In the genomic region with DNA sequence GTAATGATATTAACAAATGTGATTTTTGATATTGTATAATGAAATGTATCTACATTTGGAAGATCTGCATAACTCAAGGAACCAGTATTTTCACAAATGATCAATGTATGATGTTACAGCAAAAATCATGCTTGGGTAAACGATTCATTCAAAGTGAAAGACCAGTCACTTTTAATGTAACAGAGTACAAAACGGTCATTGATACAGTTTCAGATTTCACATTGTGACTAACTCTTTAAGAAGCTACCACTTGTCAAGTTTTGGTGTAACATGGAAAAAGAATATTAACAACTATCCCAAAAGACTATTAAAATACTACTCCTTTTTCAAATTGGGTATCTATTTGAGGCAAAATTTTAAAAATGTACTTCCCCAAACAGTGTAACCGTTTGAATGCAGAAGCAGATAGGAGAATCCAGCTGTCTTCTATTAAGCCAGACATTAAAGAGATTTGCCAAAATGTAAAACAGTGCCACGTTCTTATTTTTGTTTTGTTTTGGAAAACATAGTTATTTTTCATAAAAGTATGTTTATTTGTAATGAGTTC, we compare ENCODE assay signal across 1 cellular context.
TF ChIP-seq lines count a peak whose summit lies in the region.

No MANE protein-coding gene starts in this region.

TF ChIP-seq in GM12878, 131 proteins besides CTCF, POLR2A, EP300 and RAD21:
- TF ChIP-seq ATF7 (IDR thresholded peaks at IDR 0.05; ENCODE audit: low read depth) (0 out of 2 replicates have a peak, but pooled peaks have one; percentile 25), POLR2AphosphoS2 (IDR thresholded peaks at IDR 0.05; ENCODE audit: low read depth, low read length) (no peak)
- TF ChIP-seq, protein P1, sequence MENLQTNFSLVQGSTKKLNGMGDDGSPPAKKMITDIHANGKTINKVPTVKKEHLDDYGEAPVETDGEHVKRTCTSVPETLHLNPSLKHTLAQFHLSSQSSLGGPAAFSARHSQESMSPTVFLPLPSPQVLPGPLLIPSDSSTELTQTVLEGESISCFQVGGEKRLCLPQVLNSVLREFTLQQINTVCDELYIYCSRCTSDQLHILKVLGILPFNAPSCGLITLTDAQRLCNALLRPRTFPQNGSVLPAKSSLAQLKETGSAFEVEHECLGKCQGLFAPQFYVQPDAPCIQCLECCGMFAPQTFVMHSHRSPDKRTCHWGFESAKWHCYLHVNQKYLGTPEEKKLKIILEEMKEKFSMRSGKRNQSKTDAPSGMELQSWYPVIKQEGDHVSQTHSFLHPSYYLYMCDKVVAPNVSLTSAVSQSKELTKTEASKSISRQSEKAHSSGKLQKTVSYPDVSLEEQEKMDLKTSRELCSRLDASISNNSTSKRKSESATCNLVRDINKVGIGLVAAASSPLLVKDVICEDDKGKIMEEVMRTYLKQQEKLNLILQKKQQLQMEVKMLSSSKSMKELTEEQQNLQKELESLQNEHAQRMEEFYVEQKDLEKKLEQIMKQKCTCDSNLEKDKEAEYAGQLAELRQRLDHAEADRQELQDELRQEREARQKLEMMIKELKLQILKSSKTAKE (IDR thresholded peaks at IDR 0.05; ENCODE audit: low read depth, poor library complexity, severe bottlenecking) = peak; percentile 17
